16 cellular contexts compared by ENCODE assay signal in the genomic region with DNA sequence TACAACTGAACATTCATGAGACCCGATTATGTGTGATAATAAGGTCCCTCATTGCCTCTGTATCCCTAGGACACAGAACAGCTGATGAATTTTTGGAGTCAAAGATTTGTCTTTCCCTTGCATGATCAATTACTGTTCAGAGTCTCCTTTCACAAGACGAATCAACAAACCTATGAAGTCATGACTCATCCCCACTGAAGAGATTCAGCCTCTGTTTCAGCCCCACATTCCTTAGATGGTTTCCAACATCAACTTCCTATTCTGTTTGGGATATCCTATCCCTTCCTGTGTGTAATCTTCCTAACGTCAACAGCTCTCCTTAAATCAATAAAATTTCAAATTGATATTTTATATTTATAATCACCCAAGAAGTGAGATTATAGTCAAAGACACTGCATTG.
A peak's percentile ranks its signal among the peaks of the same experiment; 100 is the strongest.
DNase-seq lines count a peak whose midpoint lies in the region; ATAC-seq and TF ChIP-seq lines count a peak whose summit lies in the region.
"Had no signal": no experiment of that assay in that cellular context is flagged by ENCODE, and none has a peak within 500 bp of the region (broad histone marks: within the 10 kb centered on the region; RNA-seq: fewer than 3 reads in every experiment).

No MANE protein-coding gene starts in this region.

- DNase-seq in ACHN, result peak; percentile 61
- peak; percentile 93 for DNase-seq in HT1080 (ENCODE audit: low read depth)
- peak; percentile 55 for DNase-seq in brain microvascular endothelial cell
- peak; percentile 38 for DNase-seq in iris pigment epithelial cell (ENCODE audit: low read depth)
- DNase-seq in cerebellum (ENCODE audit: low spot score), result no peak
- no peak for DNase-seq in DMS79 treated with DMSO at 0.1 percent for 48 hours (lab: John Stamatoyannopoulos, UW)
- DNase-seq: activated CD4-positive, alpha-beta T cell treated with anti-CD3 and anti-CD28 coated beads, Interleukin-2, amount 10 ng/mL, durations not matched to agents 24 days and 14 days; cerebellar nuclear complex; NCI-H2029 treated with DMSO at 0.1 percent for 48 hours; nucleus accumbens; T-helper 1 cell; upper lobe of left lung had no signal

- ATAC-seq in GM18861 (IDR thresholded peaks at IDR 0.05; ENCODE audit: unreplicated experiment) (no peak), esophagus mucosa (no peak)
- ATAC-seq: gastroesophageal sphincter, K562 had no signal

- in situ Hi-C loops in ACHN (cut with HindIII; ENCODE audit: low pct_ligation_motif_present, low pct_unique_long_range_greater_than_20kb, low sequenced_read_pairs), result no loop called here
- in situ Hi-C loops in brain microvascular endothelial cell (cut with HindIII; ENCODE audit: low pct_ligation_motif_present, low sequenced_read_pairs), result no loop called here

- TF ChIP-seq CTCF in brain microvascular endothelial cell (IDR thresholded peaks at IDR 0.05; ENCODE audit: low read depth, low read length, missing control alignments), result no peak

- H3K36me3 ChIP-seq in brain microvascular endothelial cell (replicated peaks), result no peaks in the 10 kb centered on the region
- H3K36me3 ChIP-seq: gastroesophageal sphincter, upper lobe of left lung had no signal

- no peaks in the 10 kb centered on the region for H3K27me3 ChIP-seq in brain microvascular endothelial cell (replicated peaks)
- H3K27me3 ChIP-seq: gastroesophageal sphincter, upper lobe of left lung had no signal

- no peak overlapping the region for H3K4me3 ChIP-seq in brain microvascular endothelial cell (ENCODE audit: low read depth, low read length)
- H3K4me3 ChIP-seq: gastroesophageal sphincter, K562, upper lobe of left lung had no signal

- no peak overlapping the region for H3K27ac ChIP-seq in brain microvascular endothelial cell
- H3K27ac ChIP-seq: gastroesophageal sphincter, upper lobe of left lung had no signal

Comparison
In these comparisons a context has a peak if more than half of its experiments do, and no peak if none do; other contexts are left out.
1. DNase-seq: peak in ACHN (single experiment), HT1080 (single experiment), brain microvascular endothelial cell (single experiment) and iris pigment epithelial cell (single experiment); none in cerebellum (single experiment) and DMS79 treated with DMSO at 0.1 percent for 48 hours (single experiment).